Comparison of ENCODE assay signal across 23 cellular contexts in genomic region chr9:120117081-120117480, GRCh38.
"Had no signal": no experiment of that assay in that cellular context is flagged by ENCODE, and none has a peak within 500 bp of the region (broad histone marks: within the 10 kb centered on the region; RNA-seq: fewer than 3 reads in every experiment).

No MANE protein-coding gene starts in this region.

- DNase-seq: hippocampal formation; left ventricle myocardium inferior; midbrain; mucosa of descending colon; naive thymus-derived CD4-positive, alpha-beta T cell; ovary; retina; right cardiac atrium; sigmoid colon; small intestine; spleen; stimulated activated CD4-positive, alpha-beta T cell treated with anti-CD3 and anti-CD28 coated beads, Interleukin-4, amount 100 ng/mL, for 24 hours; stimulated activated naive CD4-positive, alpha-beta T cell; tibial artery; trophoblast cell; upper lobe of right lung had no signal

- H3K4me3 ChIP-seq: left ventricle myocardium inferior, lung, mucosa of descending colon, ovary, prostate gland, sigmoid colon, spleen, suprapubic skin, thoracic aorta, tibial artery, upper lobe of right lung had no signal

- H3K27ac Mint-ChIP-seq: naive thymus-derived CD4-positive, alpha-beta T cell; natural killer cell treated with Interleukin-12 subunit alpha and Interleukin-12 subunit beta and Interleukin-15 and Interleukin-18, amount 100 ng/mL, for 72 hours; stimulated activated effector memory CD8-positive, alpha-beta T cell treated with anti-CD3 and anti-CD28 coated beads, Interleukin-12 subunit alpha, Interleukin-12 subunit beta, amount 100 ng/mL, for 72 hours; stimulated activated naive CD8-positive, alpha-beta T cell treated with anti-CD3 and anti-CD28 coated beads, Interleukin-15, Interleukin-2, amounts not matched to agents 100 ng/mL and 50 ng/mL, for 24 hours had no signal

- H3K36me3 Mint-ChIP-seq: naive thymus-derived CD4-positive, alpha-beta T cell; natural killer cell treated with Interleukin-12 subunit alpha and Interleukin-12 subunit beta and Interleukin-15 and Interleukin-18, amount 100 ng/mL, for 72 hours; stimulated activated effector memory CD8-positive, alpha-beta T cell treated with anti-CD3 and anti-CD28 coated beads, Interleukin-12 subunit alpha, Interleukin-12 subunit beta, amount 100 ng/mL, for 72 hours had no signal

- H3K9me3 ChIP-seq: mucosa of descending colon, ovary, prostate gland, sigmoid colon, thoracic aorta, tibial artery, upper lobe of right lung had no signal

- H3K36me3 ChIP-seq: left ventricle myocardium inferior, ovary, prostate gland, sigmoid colon, spleen, suprapubic skin, thoracic aorta, tibial artery, upper lobe of right lung had no signal

- ATAC-seq: mucosa of descending colon; naive thymus-derived CD4-positive, alpha-beta T cell; right cardiac atrium; stimulated activated effector memory CD8-positive, alpha-beta T cell treated with anti-CD3 and anti-CD28 coated beads, Interleukin-12 subunit alpha, Interleukin-12 subunit beta, amount 100 ng/mL, for 72 hours; upper lobe of right lung had no signal

- H3K4me3 Mint-ChIP-seq: naive thymus-derived CD4-positive, alpha-beta T cell; natural killer cell treated with Interleukin-12 subunit alpha and Interleukin-12 subunit beta and Interleukin-15 and Interleukin-18, amount 100 ng/mL, for 72 hours; stimulated activated effector memory CD8-positive, alpha-beta T cell treated with anti-CD3 and anti-CD28 coated beads, Interleukin-12 subunit alpha, Interleukin-12 subunit beta, amount 100 ng/mL, for 72 hours; stimulated activated naive CD8-positive, alpha-beta T cell treated with anti-CD3 and anti-CD28 coated beads, Interleukin-15, Interleukin-2, amounts not matched to agents 100 ng/mL and 50 ng/mL, for 24 hours had no signal

- H3K4me1 Mint-ChIP-seq: naive thymus-derived CD4-positive, alpha-beta T cell; stimulated activated effector memory CD8-positive, alpha-beta T cell treated with anti-CD3 and anti-CD28 coated beads, Interleukin-12 subunit alpha, Interleukin-12 subunit beta, amount 100 ng/mL, for 72 hours had no signal

- H3K27ac ChIP-seq: left ventricle myocardium inferior, ovary, prostate gland, sigmoid colon, spleen, suprapubic skin, thoracic aorta, tibial artery, upper lobe of right lung had no signal

- H3K4me1 ChIP-seq: left ventricle myocardium inferior, prostate gland, sigmoid colon, spleen, suprapubic skin, tibial artery, upper lobe of right lung had no signal

- H3K27me3 ChIP-seq: ovary, sigmoid colon, spleen, suprapubic skin, tibial artery, upper lobe of right lung had no signal

- H3K9me3 Mint-ChIP-seq: natural killer cell treated with Interleukin-12 subunit alpha and Interleukin-12 subunit beta and Interleukin-15 and Interleukin-18, amount 100 ng/mL, for 72 hours had no signal
